16 cellular contexts compared by ENCODE assay signal in the genomic region with DNA sequence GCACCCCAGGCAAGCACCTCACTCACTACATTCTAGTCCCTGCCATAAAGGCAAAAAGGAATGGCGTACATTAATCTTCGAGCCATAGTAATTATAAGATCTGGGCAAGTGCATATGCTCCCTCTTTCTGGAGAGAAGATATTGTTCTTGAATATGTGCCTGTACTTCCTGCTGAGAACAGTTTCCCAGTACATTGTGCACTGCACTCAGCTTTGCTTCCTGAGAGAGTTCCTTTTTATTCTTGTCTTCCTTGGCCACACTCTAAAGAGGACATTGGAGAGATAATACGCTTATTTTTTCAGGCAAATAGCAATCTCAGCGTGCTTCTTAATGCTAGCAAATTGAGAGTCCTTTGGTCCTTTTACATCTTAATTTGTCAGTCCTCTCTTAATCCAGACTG.
DNase-seq lines count a peak whose midpoint lies in the region; ATAC-seq and TF ChIP-seq lines count a peak whose summit lies in the region.
"Had no signal": no experiment of that assay in that cellular context is flagged by ENCODE, and none has a peak within 500 bp of the region (broad histone marks: within the 10 kb centered on the region; RNA-seq: fewer than 3 reads in every experiment).

No MANE protein-coding gene starts in this region.

- H3K4me1 ChIP-seq in A673 (ENCODE audit: insufficient read depth, low read length, poor library complexity, severe bottlenecking) (no peaks in the 10 kb centered on the region), GM23338 (ENCODE audit: insufficient read depth) (no peaks in the 10 kb centered on the region), OCI-LY7 (ENCODE audit: insufficient read depth, low read length, poor library complexity, severe bottlenecking) (no peaks in the 10 kb centered on the region)
- H3K4me1 ChIP-seq: BE2C had no signal

- no peak overlapping the region for H3K27ac Mint-ChIP-seq in GM23338
- H3K27ac Mint-ChIP-seq in endothelial cell (ENCODE audit: unreplicated experiment): peak overlapping the region; percentile 48
- no peak overlapping the region for H3K27ac Mint-ChIP-seq in progenitor cell of endocrine pancreas
- H3K27ac Mint-ChIP-seq: CD8-positive, alpha-beta T cell had no signal

- POLR2A ChIA-PET in A673 (lab: Charles Lee; ENCODE audit: low non-redundant PET): no interaction called here
- POLR2A ChIA-PET in OCI-LY7 (lab: Charles Lee): no interaction called here

- H3K27ac ChIP-seq in A673 (ENCODE audit: low read depth, low read length, poor library complexity, severe bottlenecking) (no peak overlapping the region), GM23338 (ENCODE audit: low read depth) (no peak overlapping the region), OCI-LY7 (ENCODE audit: low read depth, low read length, poor library complexity, severe bottlenecking) (no peak overlapping the region)
- H3K27ac ChIP-seq: C4-2B had no signal

- no peak for TF ChIP-seq CTCF in A673 (conservative IDR thresholded peaks at IDR 0.05; ENCODE audit: low read depth, low read length)
- TF ChIP-seq CTCF in GM23338 (conservative IDR thresholded peaks at IDR 0.05; ENCODE audit: low read depth in 2 of 2): no peak
- TF ChIP-seq CTCF in OCI-LY7 (conservative IDR thresholded peaks at IDR 0.05; ENCODE audit: low read length): no peak
- TF ChIP-seq CTCF in endothelial cell (IDR thresholded peaks at IDR 0.05; ENCODE audit: unreplicated experiment): no peak
- no peak for TF ChIP-seq CTCF in progenitor cell of endocrine pancreas (IDR thresholded peaks at IDR 0.05; ENCODE audit: unreplicated experiment)

- no peaks in the 10 kb centered on the region for H3K9me3 ChIP-seq in A673 (ENCODE audit: low read depth, low read length, poor library complexity, severe bottlenecking)
- peaks cover 21% of the 10 kb centered on the region; the same call in 1 of the 2 replicates for H3K9me3 ChIP-seq in OCI-LY7 (ENCODE audit: low read length)
- H3K9me3 ChIP-seq: BE2C had no signal

- H4K20me1 ChIP-seq in GM23338 (replicated peaks; ENCODE audit: insufficient read depth): no peaks in the 10 kb centered on the region
- H4K20me1 ChIP-seq in OCI-LY7 (ENCODE audit: insufficient read depth, low read length): no peaks in the 10 kb centered on the region

- BruUV-seq in A673 (replicated peaks; lab: Mats Ljungman, UMichigan): no TSS peak
- BruUV-seq in OCI-LY7 (replicated peaks; lab: Mats Ljungman, UMichigan): no TSS peak

- H3F3A ChIP-seq in GM23338 (replicated peaks; ENCODE audit: low read depth): no peaks in the 10 kb centered on the region

- no peak for ATAC-seq in GM23338
- no peak for ATAC-seq in HG03442 (IDR thresholded peaks at IDR 0.05; ENCODE audit: unreplicated experiment)
- ATAC-seq: CD8-positive, alpha-beta T cell; HCT116 had no signal

- H3K36me3 ChIP-seq in A673 (ENCODE audit: insufficient read depth, low read length, poor library complexity, severe bottlenecking) (no peaks in the 10 kb centered on the region), GM23338 (ENCODE audit: insufficient read depth) (no peaks in the 10 kb centered on the region), OCI-LY7 (ENCODE audit: insufficient read depth, low read length) (peaks cover 4% of the 10 kb centered on the region; the same call in 1 of the 2 replicates)
- H3K36me3 ChIP-seq: BE2C had no signal

- CTCF ChIA-PET in A673 (lab: Charles Lee): no interaction called here
- CTCF ChIA-PET in OCI-LY7 (lab: Charles Lee; ENCODE audit: unreplicated experiment): no interaction called here

- H3K4me3 ChIP-seq in A673 (ENCODE audit: low read depth, low read length, poor library complexity, severe bottlenecking) (no peak overlapping the region), GM23338 (no peak overlapping the region), OCI-LY7 (ENCODE audit: low read depth, low read length, poor library complexity, severe bottlenecking) (no peak overlapping the region)

- H3K79me2 ChIP-seq in GM23338 (replicated peaks; ENCODE audit: insufficient read depth) (no peaks in the 10 kb centered on the region), OCI-LY7 (ENCODE audit: insufficient read depth, low read depth, low read length) (no peaks in the 10 kb centered on the region)

- intact Hi-C loops in A673 (cut with micrococcal nuclease; ENCODE audit: unreplicated experiment): no loop called here
- intact Hi-C loops in OCI-LY7 (cut with micrococcal nuclease; ENCODE audit: unreplicated experiment): no loop called here

- H3K4me1 Mint-ChIP-seq in GM23338: no peaks in the 10 kb centered on the region
- H3K4me1 Mint-ChIP-seq in endothelial cell (ENCODE audit: unreplicated experiment): peaks cover 14% of the 10 kb centered on the region
- peaks cover 7% of the 10 kb centered on the region for H3K4me1 Mint-ChIP-seq in progenitor cell of endocrine pancreas (ENCODE audit: low read depth)

- DNase-seq in A673 (ENCODE audit: low spot score): peak; percentile 45
- no peak for DNase-seq in GM23338 (ENCODE audit: low spot score)
- DNase-seq in OCI-LY7 (ENCODE audit: low spot score): no peak
- no peak for DNase-seq in endothelial cell (ENCODE audit: low spot score)
- no peak for DNase-seq in NCI-H2107 (lab: John Stamatoyannopoulos, UW)
- no peak for DNase-seq in progenitor cell of endocrine pancreas (ENCODE audit: low spot score, unreplicated experiment)
- no peak for DNase-seq in CD1c-positive myeloid dendritic cell (ENCODE audit: extremely low spot score)
- DNase-seq: BE2C; CD8-positive, alpha-beta T cell; COR-L47; DMS153; DMS79 treated with DMSO at 0.1 percent for 48 hours; GDM1 had no signal

- H3K27me3 Mint-ChIP-seq in GM23338 (ENCODE audit: insufficient read depth, low read depth, poor library complexity) (no peaks in the 10 kb centered on the region), endothelial cell (ENCODE audit: unreplicated experiment) (no peaks in the 10 kb centered on the region), progenitor cell of endocrine pancreas (no peaks in the 10 kb centered on the region)

- H3K4me2 ChIP-seq in GM23338 (no peak overlapping the region), OCI-LY7 (ENCODE audit: low read length) (no peak overlapping the region)

- H3K9me3 Mint-ChIP-seq in GM23338: peaks cover 3% of the 10 kb centered on the region; the same call in 2 of the 3 replicates
- H3K9me3 Mint-ChIP-seq in endothelial cell (ENCODE audit: unreplicated experiment): no peaks in the 10 kb centered on the region
- peaks cover 11% of the 10 kb centered on the region for H3K9me3 Mint-ChIP-seq in progenitor cell of endocrine pancreas (ENCODE audit: low read depth)
- H3K9me3 Mint-ChIP-seq: CD8-positive, alpha-beta T cell had no signal

- peaks cover 3% of the 10 kb centered on the region; the same call in 1 of the 3 replicates for H3K36me3 Mint-ChIP-seq in GM23338 (ENCODE audit: low read depth)
- no peaks in the 10 kb centered on the region for H3K36me3 Mint-ChIP-seq in endothelial cell (ENCODE audit: low read depth, unreplicated experiment)
- no peaks in the 10 kb centered on the region for H3K36me3 Mint-ChIP-seq in progenitor cell of endocrine pancreas (ENCODE audit: insufficient read depth)
- H3K36me3 Mint-ChIP-seq: CD8-positive, alpha-beta T cell had no signal

- no peaks in the 10 kb centered on the region for H3K27me3 ChIP-seq in A673 (replicated peaks; ENCODE audit: insufficient read depth, low read depth, low read length, poor library complexity)
- no peaks in the 10 kb centered on the region for H3K27me3 ChIP-seq in GM23338 (ENCODE audit: insufficient read depth)
- H3K27me3 ChIP-seq: BE2C had no signal

- H3K4me3 Mint-ChIP-seq in GM23338 (no peak overlapping the region), endothelial cell (ENCODE audit: unreplicated experiment) (no peak overlapping the region), progenitor cell of endocrine pancreas (ENCODE audit: low read depth) (no peak overlapping the region)
- H3K4me3 Mint-ChIP-seq: CD8-positive, alpha-beta T cell had no signal

- H2AFZ ChIP-seq in GM23338: peak overlapping the region; percentile 87; the same call in 1 of the 2 replicates
- H2AFZ ChIP-seq in OCI-LY7 (ENCODE audit: low read length): peak overlapping the region; percentile 64; the same call in 1 of the 2 replicates

- H3K9me2 ChIP-seq in GM23338 (ENCODE audit: insufficient read depth) (peaks cover 13% of the 10 kb centered on the region), OCI-LY7 (ENCODE audit: insufficient read depth, low read length) (no peaks in the 10 kb centered on the region)

TF ChIP-seq in GM23338, 12 proteins besides CTCF, POLR2A, EP300 and RAD21 (continues in another document):
- TF ChIP-seq ZNF331 (CRISPR knock-in tag; IDR thresholded peaks at IDR 0.05; ENCODE audit: low read depth) (no peak), CREB1 (CRISPR knock-in tag; IDR thresholded peaks at IDR 0.05; ENCODE audit: low read depth) (no peak), NANOG (IDR thresholded peaks at IDR 0.05; ENCODE audit: borderline replicate concordance) (no peak), EZH2phosphoT487 (IDR thresholded peaks at IDR 0.05; ENCODE audit: unreplicated experiment) (no peak), JUNB (IDR thresholded peaks at IDR 0.05; ENCODE audit: unreplicated experiment) (no peak), EZH2 (IDR thresholded peaks at IDR 0.05; ENCODE audit: low read depth, unreplicated experiment) (no peak), ZNF114 (CRISPR knock-in tag; IDR thresholded peaks at IDR 0.05) (no peak)
- TF ChIP-seq, protein P1, sequence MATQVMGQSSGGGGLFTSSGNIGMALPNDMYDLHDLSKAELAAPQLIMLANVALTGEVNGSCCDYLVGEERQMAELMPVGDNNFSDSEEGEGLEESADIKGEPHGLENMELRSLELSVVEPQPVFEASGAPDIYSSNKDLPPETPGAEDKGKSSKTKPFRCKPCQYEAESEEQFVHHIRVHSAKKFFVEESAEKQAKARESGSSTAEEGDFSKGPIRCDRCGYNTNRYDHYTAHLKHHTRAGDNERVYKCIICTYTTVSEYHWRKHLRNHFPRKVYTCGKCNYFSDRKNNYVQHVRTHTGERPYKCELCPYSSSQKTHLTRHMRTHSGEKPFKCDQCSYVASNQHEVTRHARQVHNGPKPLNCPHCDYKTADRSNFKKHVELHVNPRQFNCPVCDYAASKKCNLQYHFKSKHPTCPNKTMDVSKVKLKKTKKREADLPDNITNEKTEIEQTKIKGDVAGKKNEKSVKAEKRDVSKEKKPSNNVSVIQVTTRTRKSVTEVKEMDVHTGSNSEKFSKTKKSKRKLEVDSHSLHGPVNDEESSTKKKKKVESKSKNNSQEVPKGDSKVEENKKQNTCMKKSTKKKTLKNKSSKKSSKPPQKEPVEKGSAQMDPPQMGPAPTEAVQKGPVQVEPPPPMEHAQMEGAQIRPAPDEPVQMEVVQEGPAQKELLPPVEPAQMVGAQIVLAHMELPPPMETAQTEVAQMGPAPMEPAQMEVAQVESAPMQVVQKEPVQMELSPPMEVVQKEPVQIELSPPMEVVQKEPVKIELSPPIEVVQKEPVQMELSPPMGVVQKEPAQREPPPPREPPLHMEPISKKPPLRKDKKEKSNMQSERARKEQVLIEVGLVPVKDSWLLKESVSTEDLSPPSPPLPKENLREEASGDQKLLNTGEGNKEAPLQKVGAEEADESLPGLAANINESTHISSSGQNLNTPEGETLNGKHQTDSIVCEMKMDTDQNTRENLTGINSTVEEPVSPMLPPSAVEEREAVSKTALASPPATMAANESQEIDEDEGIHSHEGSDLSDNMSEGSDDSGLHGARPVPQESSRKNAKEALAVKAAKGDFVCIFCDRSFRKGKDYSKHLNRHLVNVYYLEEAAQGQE (IDR thresholded peaks at IDR 0.05; ENCODE audit: unreplicated experiment): no peak
